Comparison of ENCODE assay signal across 8 cellular contexts in genomic region chr13:30395192-30396158, GRCh38. TPM values are rescaled to one million over a fixed set of nuclear protein-coding genes. Genes with fewer than 3 reads are reported as not detected.
DNase-seq lines count a peak whose midpoint lies in the region; ATAC-seq and TF ChIP-seq lines count a peak whose summit lies in the region.

No MANE protein-coding gene starts in this region.

- WGBS in aorta, 2 donors, result 1% methylated on average over 19 of the region's 19 CpGs

- peak; percentile 91 for DNase-seq in GF-D8 (lab: John Stamatoyannopoulos, UW)
- peak; percentile 77 for DNase-seq in HFF-Myc (ENCODE audit: extremely low read depth, low read depth)
- peak; percentile 94 for DNase-seq in NB4 (ENCODE audit: low read depth)
- peak; percentile 17 to 68 for DNase-seq in SW 1271 (lab: John Stamatoyannopoulos, UW)
- peak; percentile 85 to 95 for DNase-seq in ascending aorta (ENCODE audit: low spot score in 2 of 2)
- peak; percentile 89 for DNase-seq in left ventricle myocardium superior
- peak; percentile 98 for DNase-seq in posterior vena cava (ENCODE audit: low spot score)
- DNase-seq in aorta, result peak; percentile 95

- intact Hi-C loops in ascending aorta (cut with DNase I) (loop anchor here (1.0 to 5.0 kb wide), 4 partner anchors 49 to 407 kb away; partner anchors contain the start of gene KATNAL1), left ventricle myocardium superior (cut with micrococcal nuclease) (no loop called here), posterior vena cava (cut with DNase I) (loop anchor here in 1 of 2 donors (10.0 kb wide), 1 partner anchor 179 kb away; no protein-coding TSS in a partner anchor), aorta (cut with DNase I) (loop anchor here (5.0 kb wide), 3 partner anchors 52 to 88 kb away; partner anchors contain the start of gene KATNAL1 (in 1 of the 2))

- TF ChIP-seq POLR2A in NB4 (IDR thresholded peaks at IDR 0.05; ENCODE audit: extremely low read depth, insufficient read length), result peak; percentile 60

- peak; percentile 88 for ATAC-seq in left ventricle myocardium superior
- ATAC-seq in aorta (ENCODE audit: low FRiP score), result peak; percentile 89

- H3K27me3 ChIP-seq in ascending aorta, result no peaks in the 10 kb centered on the region
- no peaks in the 10 kb centered on the region for H3K27me3 ChIP-seq in aorta (ENCODE audit: control insufficient read depth in 1 of 2, insufficient read depth in 2 of 2, low read length in 1 of 2)

- peak overlapping the region; percentile 58 to 89 for H3K27ac ChIP-seq in ascending aorta
- peak overlapping the region; percentile 14 to 43 for H3K27ac ChIP-seq in aorta (ENCODE audit: low read depth in 1 of 2, low read length in 2 of 2)

- H3K4me3 ChIP-seq in HFF-Myc (replicated peaks; ENCODE audit: low read depth, low read length) (peak overlapping the region; percentile 47), NB4 (ENCODE audit: low read depth, low read length) (peak overlapping the region; percentile 77), ascending aorta (peak overlapping the region; percentile 65 to 86), aorta (ENCODE audit: low read length in 2 of 2) (peak overlapping the region; percentile 78 to 87)

- H3K4me1 ChIP-seq in ascending aorta (no peaks in the 10 kb centered on the region), aorta (ENCODE audit: control insufficient read depth in 1 of 2, insufficient read depth in 2 of 2, low read length in 2 of 2) (no peaks in the 10 kb centered on the region)

- H3K36me3 ChIP-seq in ascending aorta (no peaks in the 10 kb centered on the region), aorta (ENCODE audit: control insufficient read depth in 1 of 2, insufficient read depth in 2 of 2, low read length in 1 of 2) (no peaks in the 10 kb centered on the region)

- TF ChIP-seq CTCF in HFF-Myc (IDR thresholded peaks at IDR 0.05; ENCODE audit: low read depth, low read length, missing control alignments), result no peak
- TF ChIP-seq CTCF in NB4 (IDR thresholded peaks at IDR 0.05; ENCODE audit: low read depth, low read length), result no peak
- TF ChIP-seq CTCF in ascending aorta (IDR thresholded peaks at IDR 0.05), result no peak

- H3K9me3 ChIP-seq in ascending aorta, result no peaks in the 10 kb centered on the region
- no peaks in the 10 kb centered on the region for H3K9me3 ChIP-seq in aorta (ENCODE audit: control insufficient read depth, low read length)

RNA-seq across cellular contexts. Expression of gene UBE2L5, which starts 26.8 kb away (rescaled TPM):
- not detected for total RNA-seq in ascending aorta
- not detected for total RNA-seq in left ventricle myocardium superior
- 1 to 10 TPM in 1 of 2 donors, under 1 TPM in 1; 0.14 to 1.2 TPM for total RNA-seq in posterior vena cava
- 1 to 10 TPM in 1 of 2 donors, not detected in 1; 1.7 TPM for total RNA-seq in aorta
- polyA plus RNA-seq in aorta, result under 1 TPM in 1 of 2 donors, not detected in 1; 0.61 TPM

Comparison
In these comparisons a context has a peak if more than half of its experiments do, and no peak if none do; other contexts are left out.
1. Peak in every context shown above with its lines: DNase-seq, ATAC-seq, H3K4me3 ChIP-seq and H3K27ac ChIP-seq.
2. DNase-seq: peak in every context shown above with its lines; median percentile 98 in posterior vena cava; 95 in aorta; 94 in NB4; 91 in GF-D8; 90 in ascending aorta; 89 in left ventricle myocardium superior; 77 in HFF-Myc; 42 in SW 1271.